Comparison of ENCODE assay signal across 29 cellular contexts in the genomic region with DNA sequence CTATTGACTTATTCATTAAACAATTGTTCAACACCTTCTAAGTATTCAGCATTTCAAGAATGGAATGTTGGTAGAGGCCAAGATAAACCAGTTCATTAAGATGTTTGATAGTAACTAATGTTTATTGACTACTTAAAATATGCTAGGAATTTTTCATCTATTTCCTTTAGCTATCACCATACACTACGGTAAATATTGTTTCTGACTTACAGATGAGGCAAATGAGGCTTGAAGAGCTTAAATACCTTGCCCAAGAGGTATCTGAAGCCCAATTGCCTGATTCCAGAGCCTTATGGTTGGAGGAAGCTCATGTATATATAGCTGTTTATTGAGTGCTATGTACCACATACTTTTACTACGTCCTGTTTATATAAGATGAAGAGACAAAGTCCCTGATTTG.
DNase-seq lines count a peak whose midpoint lies in the region; ATAC-seq and TF ChIP-seq lines count a peak whose summit lies in the region.
"Had no signal": no experiment of that assay in that cellular context is flagged by ENCODE, and none has a peak within 500 bp of the region (broad histone marks: within the 10 kb centered on the region; RNA-seq: fewer than 3 reads in every experiment).

No MANE protein-coding gene starts in this region.

- H3K4me1 ChIP-seq in GM23248 (ENCODE audit: insufficient read depth), result peaks cover 9% of the 10 kb centered on the region
- no peaks in the 10 kb centered on the region for H3K4me1 ChIP-seq in smooth muscle cell (ENCODE audit: low read depth)
- H3K4me1 ChIP-seq: esophagus muscularis mucosa, gastrocnemius medialis had no signal

- H3F3A ChIP-seq in GM23248 (ENCODE audit: insufficient read depth) (no peaks in the 10 kb centered on the region), smooth muscle cell (ENCODE audit: low read depth) (no peaks in the 10 kb centered on the region)

- 60 to 83% methylated on average over 2 of the region's 2 CpGs for WGBS in GM23248 (ENCODE audit: low coverage in 1 of 2, low lambda C conversion rate in 2 of 2, missing lambda C conversion rate in 2 of 2), 2 experiments
- whole genome bisulfite sequencing in smooth muscle cell (ENCODE audit: low lambda C conversion rate), result 65% methylated on average over 2 of the region's 2 CpGs

- ATAC-seq in HG02973 (IDR thresholded peaks at IDR 0.05; ENCODE audit: unreplicated experiment), result no peak
- ATAC-seq: gastrocnemius medialis, left ventricle myocardium superior, mucosa of descending colon, sciatic nerve had no signal

- H3K36me3 ChIP-seq in GM23248 (ENCODE audit: low read depth) (no peaks in the 10 kb centered on the region), smooth muscle cell (ENCODE audit: low read depth) (no peaks in the 10 kb centered on the region)
- H3K36me3 ChIP-seq: esophagus muscularis mucosa, gastrocnemius medialis, pancreas had no signal

- H4K20me1 ChIP-seq in GM23248 (ENCODE audit: insufficient read depth) (no peaks in the 10 kb centered on the region), smooth muscle cell (ENCODE audit: low read depth) (no peaks in the 10 kb centered on the region)

- H3K9me2 ChIP-seq in GM23248 (ENCODE audit: insufficient read depth), result no peaks in the 10 kb centered on the region

- in situ Hi-C loops in GM23248 (cut with MboI) (no loop called here), astrocyte of the cerebellum (cut with HindIII; ENCODE audit: low sequenced_read_pairs) (no loop called here)

- H3K9me3 ChIP-seq in GM23248 (ENCODE audit: low read depth) (no peaks in the 10 kb centered on the region), smooth muscle cell (replicated peaks; ENCODE audit: low read depth) (no peaks in the 10 kb centered on the region)
- H3K9me3 ChIP-seq: mucosa of descending colon, pancreas had no signal

- TF ChIP-seq CTCF in astrocyte of the cerebellum (IDR thresholded peaks at IDR 0.05; ENCODE audit: low read depth, low read length, missing control alignments) (no peak), smooth muscle cell (IDR thresholded peaks at IDR 0.05; ENCODE audit: borderline replicate concordance, insufficient read depth, poor library complexity, severe bottlenecking) (no peak)

- H3K4me2 ChIP-seq in GM23248 (ENCODE audit: unreplicated experiment), result peak overlapping the region; percentile 10
- no peak overlapping the region for H3K4me2 ChIP-seq in smooth muscle cell
- H3K4me2 ChIP-seq: hepatocyte had no signal

- DNase-seq in GM23248, result no peak
- DNase-seq in astrocyte of the cerebellum (ENCODE audit: low read depth), result peak; percentile 8
- peak; percentile 65 for DNase-seq in kidney tubule cell (ENCODE audit: low spot score)
- DNase-seq in smooth muscle cell (lab: John Stamatoyannopoulos, UW; ENCODE audit: unreplicated experiment), result no peak
- DNase-seq in NCI-H2107 treated with DMSO at 0.1 percent for 48 hours (lab: John Stamatoyannopoulos, UW; ENCODE audit: unreplicated experiment), result no peak
- DNase-seq in activated T-cell treated with anti-CD3 and anti-CD28 coated beads, Interleukin-2, amount 50 U/mL, for 48 hours, result no peak
- DNase-seq: activated CD4-positive, alpha-beta T cell treated with anti-CD3 and anti-CD28 coated beads, Interleukin-2, amount 50 U/mL, for 1 hour; activated CD8-positive, alpha-beta memory T cell treated with anti-CD3 and anti-CD28 coated beads, Interleukin-2, amount 50 U/mL, for 48 hours; aorta; CD4-positive, CD25-positive, alpha-beta regulatory T cell; DMS153; effector memory CD4-positive, alpha-beta T cell; gastrocnemius medialis; GDM1; Karpas-422; left ventricle myocardium superior; mucosa of descending colon; MV-4-11; NCI-H146; NCI-H2171; NCI-H524; nephron progenitor cell; pancreas; stimulated activated CD4-positive, alpha-beta T cell treated with anti-CD3 and anti-CD28 coated beads, Interleukin-15, amount 100 ng/mL, for 24 hours had no signal

- H3K27ac ChIP-seq in GM23248, result no peak overlapping the region
- no peak overlapping the region for H3K27ac ChIP-seq in smooth muscle cell (ENCODE audit: low read depth)
- H3K27ac ChIP-seq: esophagus muscularis mucosa, gastrocnemius medialis, hepatocyte, pancreas, RWPE1 had no signal

- H3K27me3 ChIP-seq in GM23248 (replicated peaks; ENCODE audit: insufficient read depth) (no peaks in the 10 kb centered on the region), smooth muscle cell (ENCODE audit: low read depth) (no peaks in the 10 kb centered on the region)
- H3K27me3 ChIP-seq: esophagus muscularis mucosa, gastrocnemius medialis, hepatocyte, pancreas had no signal

- no peak overlapping the region for H2AFZ ChIP-seq in GM23248
- peak overlapping the region; percentile 69 for H2AFZ ChIP-seq in smooth muscle cell (ENCODE audit: low read depth)
- H2AFZ ChIP-seq: hepatocyte had no signal

- no peaks in the 10 kb centered on the region for H3K79me2 ChIP-seq in GM23248 (ENCODE audit: insufficient read depth)
- H3K79me2 ChIP-seq in smooth muscle cell (ENCODE audit: low read depth), result no peaks in the 10 kb centered on the region
- H3K79me2 ChIP-seq: hepatocyte had no signal

- no peak overlapping the region for H3K9ac ChIP-seq in GM23248
- H3K9ac ChIP-seq in smooth muscle cell (ENCODE audit: low read depth), result no peak overlapping the region

- H3K4me3 ChIP-seq in GM23248 (no peak overlapping the region), astrocyte of the cerebellum (ENCODE audit: low read depth, low read length) (no peak overlapping the region), smooth muscle cell (no peak overlapping the region)
- H3K4me3 ChIP-seq: esophagus muscularis mucosa, gastrocnemius medialis, hepatocyte, mucosa of descending colon, pancreas had no signal

Comparison
In these comparisons a context has a peak if more than half of its experiments do, and no peak if none do; other contexts are left out.
1. DNase-seq: peak in astrocyte of the cerebellum (single experiment) and kidney tubule cell (single experiment); none in GM23248 (single experiment), smooth muscle cell (single experiment), NCI-H2107 treated with DMSO at 0.1 percent for 48 hours (single experiment) and activated T-cell treated with anti-CD3 and anti-CD28 coated beads, Interleukin-2, amount 50 U/mL, for 48 hours (0 of 2).